In the genomic region with DNA sequence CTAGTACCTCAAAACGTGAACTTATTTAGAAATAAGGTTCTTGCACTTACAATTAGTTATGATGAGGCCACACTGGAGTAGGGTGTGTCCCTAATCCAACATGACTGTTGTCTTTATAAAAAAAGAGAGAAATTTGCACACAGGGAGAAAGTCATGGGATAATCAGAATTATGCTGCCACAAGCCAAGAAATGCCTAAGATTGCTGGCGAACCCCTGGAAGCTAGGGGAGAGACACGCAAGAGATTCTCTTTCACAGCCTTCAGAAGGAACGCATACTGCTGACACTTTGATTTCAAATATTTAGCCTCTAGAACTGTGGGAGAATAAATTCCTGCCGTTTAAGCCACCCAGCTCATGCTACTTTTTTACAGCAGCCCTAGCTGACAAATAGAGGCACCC, we compare ENCODE assay signal across 29 cellular contexts.
"Had no signal": no experiment of that assay in that cellular context is flagged by ENCODE, and none has a peak within 500 bp of the region (broad histone marks: within the 10 kb centered on the region; RNA-seq: fewer than 3 reads in every experiment).

No MANE protein-coding gene starts in this region.

- H3K4me3 Mint-ChIP-seq: memory B cell; mesothelial cell of epicardium; naive B cell; natural killer cell treated with Interleukin-12 subunit alpha and Interleukin-12 subunit beta and Interleukin-15 and Interleukin-18, amount 100 ng/mL, for 72 hours; neural crest cell; stimulated activated memory B cell treated with anti-CD40 and anti-IgM and Interleukin-4, amounts not matched to agents 10 μg/mL and 1 μg/mL and 100 μg/mL, for 72 hours had no signal

- H3K27ac Mint-ChIP-seq: memory B cell; mesothelial cell of epicardium; naive B cell; natural killer cell treated with Interleukin-12 subunit alpha and Interleukin-12 subunit beta and Interleukin-15 and Interleukin-18, amount 100 ng/mL, for 72 hours; stimulated activated memory B cell treated with anti-CD40 and anti-IgM and Interleukin-4, amounts not matched to agents 10 μg/mL and 1 μg/mL and 100 μg/mL, for 72 hours had no signal

- H3K4me3 ChIP-seq: dorsolateral prefrontal cortex, gastroesophageal sphincter, heart left ventricle, hepatocyte, lung, mucosa of descending colon, prostate gland, sigmoid colon, skin epidermis, spleen, transverse colon, upper lobe of right lung, uterus had no signal

- H3K4me1 Mint-ChIP-seq: memory B cell, mesothelial cell of epicardium, naive B cell, neural crest cell had no signal

- H3K4me2 ChIP-seq: hepatocyte had no signal

- H3K9me3 Mint-ChIP-seq: memory B cell; mesothelial cell of epicardium; natural killer cell treated with Interleukin-12 subunit alpha and Interleukin-12 subunit beta and Interleukin-15 and Interleukin-18, amount 100 ng/mL, for 72 hours; neural crest cell; stimulated activated memory B cell treated with anti-CD40 and anti-IgM and Interleukin-4, amounts not matched to agents 10 μg/mL and 1 μg/mL and 100 μg/mL, for 72 hours had no signal

- ATAC-seq: foreskin keratinocyte; gastroesophageal sphincter; heart left ventricle; left lobe of liver; mucosa of descending colon; natural killer cell treated with Interleukin-12 subunit alpha and Interleukin-12 subunit beta and Interleukin-15 and Interleukin-18, amount 100 ng/mL, for 72 hours; stimulated activated memory B cell treated with anti-CD40 and anti-IgM and Interleukin-4, amounts not matched to agents 10 μg/mL and 1 μg/mL and 100 μg/mL, for 72 hours; stimulated activated naive CD8-positive, alpha-beta T cell treated with anti-CD3 and anti-CD28 coated beads, Interleukin-15, Interleukin-2, amounts not matched to agents 100 U/mL and 50 U/mL, for 24 hours; upper lobe of right lung had no signal

- H3K27me3 ChIP-seq: gastroesophageal sphincter, neutrophil, sigmoid colon, transverse colon, upper lobe of right lung, uterus had no signal

- H2AFZ ChIP-seq: hepatocyte had no signal

- H3K36me3 Mint-ChIP-seq: mesothelial cell of epicardium; natural killer cell treated with Interleukin-12 subunit alpha and Interleukin-12 subunit beta and Interleukin-15 and Interleukin-18, amount 100 ng/mL, for 72 hours; stimulated activated memory B cell treated with anti-CD40 and anti-IgM and Interleukin-4, amounts not matched to agents 10 μg/mL and 1 μg/mL and 100 μg/mL, for 72 hours had no signal

- H3K27ac ChIP-seq: dorsolateral prefrontal cortex, foreskin keratinocyte, gastroesophageal sphincter, heart left ventricle, hepatocyte, neutrophil, prostate gland, sigmoid colon, spleen, transverse colon, upper lobe of right lung, uterus had no signal

- H3K9me3 ChIP-seq: gastroesophageal sphincter, heart left ventricle, mucosa of descending colon, neutrophil, prostate gland, sigmoid colon, spleen, thoracic aorta, transverse colon, upper lobe of right lung, uterus had no signal

- DNase-seq: dorsolateral prefrontal cortex; effector CD4-positive, alpha-beta T cell; foreskin keratinocyte; heart left ventricle; kidney; mucosa of descending colon; naive B cell; right cardiac atrium; sigmoid colon; spleen; stimulated activated CD4-positive, alpha-beta T cell treated with anti-CD3 and anti-CD28 coated beads, Interleukin-4, amount 100 ng/mL, for 4 hours; stimulated activated naive CD8-positive, alpha-beta T cell treated with anti-CD3 and anti-CD28 coated beads, Interleukin-15, Interleukin-2, amounts not matched to agents 100 U/mL and 50 U/mL, for 24 hours; substantia nigra; transverse colon; upper lobe of right lung; uterus had no signal

- H3K36me3 ChIP-seq: gastroesophageal sphincter, heart left ventricle, neutrophil, prostate gland, sigmoid colon, spleen, thoracic aorta, transverse colon, upper lobe of right lung, uterus had no signal

- H3K4me1 ChIP-seq: foreskin keratinocyte, gastroesophageal sphincter, heart left ventricle, prostate gland, sigmoid colon, spleen, transverse colon, upper lobe of right lung, uterus had no signal
